ENCODE assay signal across 19 cellular contexts in the genomic region with DNA sequence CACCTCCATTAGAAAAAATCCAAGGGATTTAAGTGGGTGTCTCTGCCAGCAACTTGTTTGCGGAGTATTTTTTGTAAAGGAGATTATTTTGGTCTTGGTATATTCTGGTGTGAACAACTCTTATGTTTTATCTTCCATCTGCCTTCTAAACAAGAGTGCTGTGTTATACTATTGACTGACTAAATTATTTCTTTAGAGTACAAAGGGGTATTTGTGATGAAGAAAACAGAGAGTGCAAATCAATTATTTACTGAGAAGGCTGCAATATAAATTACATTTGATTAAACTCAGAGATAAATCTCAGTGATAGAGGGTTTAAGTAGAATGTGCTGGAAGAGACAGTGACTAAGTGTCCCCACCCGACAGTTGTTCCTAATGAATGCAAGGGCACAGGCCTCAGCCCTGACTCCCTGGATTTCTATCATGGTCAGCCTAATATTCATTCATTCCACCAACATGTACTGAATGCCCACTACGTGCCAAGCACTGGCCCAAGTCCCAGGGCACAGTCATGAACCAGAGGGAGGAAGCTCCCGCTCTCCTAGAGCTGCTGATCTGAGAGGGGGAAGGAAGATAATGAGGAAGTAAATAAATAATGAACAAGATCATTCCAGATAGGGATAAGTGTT.
DNase-seq lines count a peak whose midpoint lies in the region; ATAC-seq and TF ChIP-seq lines count a peak whose summit lies in the region.
"Had no signal": no experiment of that assay in that cellular context is flagged by ENCODE, and none has a peak within 500 bp of the region (broad histone marks: within the 10 kb centered on the region; RNA-seq: fewer than 3 reads in every experiment).

No MANE protein-coding gene starts in this region.

- no peaks in the 10 kb centered on the region for H3K36me3 Mint-ChIP-seq in natural killer cell
- H3K36me3 Mint-ChIP-seq: CD4-positive, alpha-beta memory T cell had no signal

- no peak for TF ChIP-seq CTCF in gastrocnemius medialis (IDR thresholded peaks at IDR 0.05 in 4 of 5, conservative IDR thresholded peaks at IDR 0.05 in 1 of 5)
- TF ChIP-seq CTCF in MM.1S (IDR thresholded peaks at IDR 0.05; ENCODE audit: low read length), result no peak
- no peak for TF ChIP-seq CTCF in natural killer cell (IDR thresholded peaks at IDR 0.05)

- peaks cover 8 to 16% of the 10 kb centered on the region in 2 donors for H3K27me3 Mint-ChIP-seq in natural killer cell (ENCODE audit: low read depth in 2 of 2)

- H3K27ac ChIP-seq in gastrocnemius medialis (no peak overlapping the region), MM.1S (ENCODE audit: low read length) (no peak overlapping the region)
- H3K27ac ChIP-seq: hepatocyte, suprapubic skin, WERI-Rb-1 had no signal

- H4K20me1 ChIP-seq in MM.1S (ENCODE audit: insufficient read depth, low read length), result no peaks in the 10 kb centered on the region

- no peak overlapping the region for H3K27ac Mint-ChIP-seq in natural killer cell
- H3K27ac Mint-ChIP-seq: CD4-positive, alpha-beta memory T cell had no signal

- no peaks in the 10 kb centered on the region for H3K9me2 ChIP-seq in MM.1S (replicated peaks; ENCODE audit: insufficient read depth, low read length)

- H3K4me3 Mint-ChIP-seq in natural killer cell, result no peak overlapping the region
- H3K4me3 Mint-ChIP-seq: CD4-positive, alpha-beta memory T cell had no signal

- H3K4me3 ChIP-seq in gastrocnemius medialis, result no peak overlapping the region
- no peak overlapping the region for H3K4me3 ChIP-seq in MM.1S (ENCODE audit: low read length)
- H3K4me3 ChIP-seq: hepatocyte, suprapubic skin had no signal

- H3K4me1 Mint-ChIP-seq in natural killer cell, result peaks cover 0 to 6% of the 10 kb centered on the region in 2 donors
- H3K4me1 Mint-ChIP-seq: CD4-positive, alpha-beta memory T cell had no signal

- H3K36me3 ChIP-seq in gastrocnemius medialis, result no peaks in the 10 kb centered on the region
- no peaks in the 10 kb centered on the region for H3K36me3 ChIP-seq in MM.1S (replicated peaks; ENCODE audit: insufficient read depth, low read length)
- H3K36me3 ChIP-seq: suprapubic skin, WERI-Rb-1 had no signal

- H2AFZ ChIP-seq in MM.1S (ENCODE audit: low read length), result no peak overlapping the region
- H2AFZ ChIP-seq: hepatocyte had no signal

- H3K4me1 ChIP-seq in gastrocnemius medialis (no peaks in the 10 kb centered on the region), MM.1S (ENCODE audit: low read length) (no peaks in the 10 kb centered on the region)
- H3K4me1 ChIP-seq: suprapubic skin had no signal

- intact Hi-C loops in cardiac septum (cut with DNase I), result no loop called here
- intact Hi-C loops in gastrocnemius medialis (cut with DNase I; ENCODE audit: low total_unique reads), result no loop called here
- intact Hi-C loops in natural killer cell (cut with micrococcal nuclease), result no loop called here

- DNase-seq in C1 segment of cervical spinal cord (lab: John Stamatoyannopoulos, UW) (peak in 10 of 14 donors; percentile 7 to 82 (median 31)), amygdala (lab: John Stamatoyannopoulos, UW) (peak in 45 of 56 donors; percentile 2 to 72 (median 22)), cardiac septum (ENCODE audit: low spot score) (peak; percentile 77), occipital lobe (lab: John Stamatoyannopoulos, UW) (peak; percentile 13), gastrocnemius medialis (no peak), NCI-H2171 (lab: John Stamatoyannopoulos, UW) (no peak), MM.1S (no peak), natural killer cell (no peak)
- DNase-seq: activated CD4-positive, alpha-beta T cell treated with anti-CD3 and anti-CD28 coated beads, Interleukin-2, amount 50 U/mL, for 4 hours; activated gamma-delta T cell treated with Interleukin-2 at 50 U/mL for 16 hours; CD4-positive, alpha-beta memory T cell; kidney; NCI-H2029; NCI-H526; retina; stimulated activated CD4-positive, alpha-beta T cell treated with anti-CD3 and anti-CD28 coated beads, Interleukin-12 subunit alpha, Interleukin-12 subunit beta, amount 100 ng/mL, for 4 hours; WERI-Rb-1 had no signal

- no peak for ATAC-seq in gastrocnemius medialis
- ATAC-seq in natural killer cell, result no peak

- H3K27me3 ChIP-seq in gastrocnemius medialis (no peaks in the 10 kb centered on the region), MM.1S (replicated peaks; ENCODE audit: insufficient read depth, low read length) (no peaks in the 10 kb centered on the region)
- H3K27me3 ChIP-seq: hepatocyte, suprapubic skin had no signal

- no peaks in the 10 kb centered on the region for H3K79me2 ChIP-seq in MM.1S (ENCODE audit: low read length)
- H3K79me2 ChIP-seq: hepatocyte had no signal

- no peaks in the 10 kb centered on the region for H3F3A ChIP-seq in MM.1S (ENCODE audit: insufficient read depth, low read length)

- no peaks in the 10 kb centered on the region for H3K9me3 ChIP-seq in gastrocnemius medialis
- H3K9me3 ChIP-seq in MM.1S (replicated peaks; ENCODE audit: insufficient read depth, low read length), result no peaks in the 10 kb centered on the region
- H3K9me3 ChIP-seq: suprapubic skin had no signal

- in situ Hi-C loops in gastrocnemius medialis (cut with MboI; ENCODE audit: low sequenced_read_pairs in 4 of 4), result no loop called here

- H3K9me3 Mint-ChIP-seq in natural killer cell, result no peaks in the 10 kb centered on the region

- H3K9ac ChIP-seq in MM.1S (ENCODE audit: low read length), result no peak overlapping the region

- no peak overlapping the region for H3K4me2 ChIP-seq in MM.1S (ENCODE audit: low read depth, low read length)
- H3K4me2 ChIP-seq: hepatocyte had no signal

- TF ChIP-seq POLR2A in gastrocnemius medialis (IDR thresholded peaks at IDR 0.05), result no peak

Comparison
In these comparisons a context has a peak if more than half of its experiments do, and no peak if none do; other contexts are left out.
1. DNase-seq: peak in C1 segment of cervical spinal cord (10 of 14), amygdala (45 of 56), cardiac septum (single experiment) and occipital lobe (single experiment); none in gastrocnemius medialis (0 of 2), NCI-H2171 (single experiment), MM.1S (single experiment) and natural killer cell (single experiment).